In genomic region chr16:19929062-19929511, GRCh38 we compare ENCODE assay signal across 1 cellular context.
TF ChIP-seq lines count a peak whose summit lies in the region.

No MANE protein-coding gene starts in this region.

TF ChIP-seq in H1, 55 proteins besides CTCF, POLR2A, EP300 and RAD21:
- no peak for TF ChIP-seq KDM1A (IDR thresholded peaks at IDR 0.05; ENCODE audit: borderline replicate concordance, low read length)
- no peak for TF ChIP-seq SP1 (IDR thresholded peaks at IDR 0.05; ENCODE audit: low read depth, low read length)
- TF ChIP-seq ATF3 (IDR thresholded peaks at IDR 0.05; ENCODE audit: insufficient read depth, low read depth, low read length), result no peak
- no peak for TF ChIP-seq USF2 (IDR thresholded peaks at IDR 0.05; ENCODE audit: low read length)
- TF ChIP-seq RXRA (IDR thresholded peaks at IDR 0.05; ENCODE audit: insufficient read depth, low read depth, low read length), result no peak
- no peak for TF ChIP-seq CHD7 (IDR thresholded peaks at IDR 0.05; ENCODE audit: insufficient replicate concordance, low read length)
- TF ChIP-seq CREB1 (IDR thresholded peaks at IDR 0.05), result no peak
- TF ChIP-seq SIN3A (conservative IDR thresholded peaks at IDR 0.05 in 1 of 2, IDR thresholded peaks at IDR 0.05 in 1 of 2; ENCODE audit: low read depth in 1 of 2, low read length in 2 of 2), result no peak
- TF ChIP-seq SAP30 (IDR thresholded peaks at IDR 0.05; ENCODE audit: insufficient read depth, insufficient replicate concordance, low read length), result no peak
